In the genomic region with DNA sequence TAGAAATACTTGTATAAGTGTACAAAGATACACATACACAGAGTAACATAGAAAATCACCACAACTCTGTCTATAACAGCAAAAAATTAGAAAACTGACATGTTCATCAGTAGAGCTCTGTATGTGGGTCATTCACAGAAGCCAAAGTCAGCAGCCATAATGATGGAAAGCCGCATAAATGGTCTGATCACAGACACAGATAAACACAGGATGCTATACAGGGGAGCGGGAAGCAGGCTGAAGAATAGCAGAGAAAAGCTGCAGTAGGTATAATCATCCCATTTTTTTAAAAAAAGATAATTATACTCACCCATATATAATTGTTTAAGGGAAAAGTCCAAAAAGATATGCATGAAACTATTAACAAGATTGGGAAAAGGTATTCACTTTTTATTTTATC, we compare ENCODE assay signal across 32 cellular contexts. TPM values are rescaled to one million over a fixed set of nuclear protein-coding genes. Genes with fewer than 3 reads are reported as not detected.
"Had no signal": no experiment of that assay in that cellular context is flagged by ENCODE, and none has a peak within 500 bp of the region (broad histone marks: within the 10 kb centered on the region; RNA-seq: fewer than 3 reads in every experiment).

No MANE protein-coding gene starts in this region.

- ATAC-seq: Panc1, Right ventricle myocardium inferior had no signal

- DNase-seq: Karpas-422, KBM-7, MM.1S, MV-4-11, NCI-H1092, NCI-H1105, NCI-H1417, NCI-H1436, NCI-H146, NCI-H1694, NCI-H187, NCI-H1930, NCI-H2029 treated with DMSO at 0.1 percent for 48 hours, NCI-H2081 treated with DMSO at 0.1 percent for 48 hours, NCI-H2107, NCI-H2171, NCI-H226, NCI-H446 treated with DMSO at 0.1 percent for 48 hours, NCI-H510A, NCI-H524, NCI-H526, NCI-H69, NCI-H748 treated with DMSO at 0.1 percent for 48 hours, PC-9, SHP77, SIG-M5, SJCRH30 had no signal

- H3K9me3 ChIP-seq: SJCRH30 had no signal

- H3K27ac ChIP-seq: KMS-11, PC-9, RWPE1, SJCRH30, SK-N-MC had no signal

- H3K27me3 ChIP-seq: SJCRH30 had no signal

- H3K4me3 ChIP-seq: PC-9, SJCRH30, SK-N-MC had no signal

- H3K4me1 ChIP-seq: SJCRH30 had no signal

RNA-seq across cellular contexts. Expression of a gene that starts 58.1 kb away (rescaled TPM):
- total RNA-seq: SJCRH30 had no signal
